In the genomic region with DNA sequence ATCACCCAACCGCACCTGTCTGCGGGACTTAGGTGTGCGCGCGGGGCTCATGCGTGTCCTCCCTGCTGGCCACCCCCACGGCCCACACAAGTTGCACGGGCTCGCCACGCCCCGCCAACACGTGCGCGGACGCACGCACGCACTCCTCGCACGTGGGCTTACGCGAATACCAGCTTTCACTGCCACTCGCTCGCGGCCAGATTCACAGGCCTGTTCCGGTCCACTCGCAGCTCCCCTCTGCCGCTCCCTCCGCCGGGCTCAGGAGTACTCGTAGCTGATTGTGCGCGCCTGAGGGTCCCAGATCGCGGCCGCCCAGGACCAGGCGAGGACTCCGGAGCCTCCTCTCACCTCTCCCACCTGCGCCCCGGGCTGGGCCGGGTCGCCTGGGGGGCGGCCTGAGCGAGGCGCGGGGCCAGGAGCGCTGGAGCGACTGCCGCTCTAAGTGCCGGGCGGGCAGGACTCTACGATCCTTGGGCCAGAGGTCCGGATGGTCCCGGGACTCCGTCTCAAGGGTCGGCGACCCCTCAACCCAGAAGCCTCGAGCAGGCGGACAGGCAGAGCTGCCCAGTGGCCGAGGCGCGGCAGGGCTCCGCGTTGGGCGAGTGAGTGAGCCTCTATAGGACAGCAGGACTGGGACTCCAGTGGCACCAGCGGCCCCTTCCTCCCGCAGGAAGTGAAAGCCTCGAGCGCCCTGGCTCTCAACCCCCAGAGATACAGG, we compare ENCODE assay signal across 1 cellular context.
TF ChIP-seq lines count a peak whose summit lies in the region.

No MANE protein-coding gene starts in this region.

TF ChIP-seq in GM12878, 131 proteins besides CTCF, POLR2A, EP300 and RAD21 (continued from another document and continues in another):
- TF ChIP-seq, protein P1, sequence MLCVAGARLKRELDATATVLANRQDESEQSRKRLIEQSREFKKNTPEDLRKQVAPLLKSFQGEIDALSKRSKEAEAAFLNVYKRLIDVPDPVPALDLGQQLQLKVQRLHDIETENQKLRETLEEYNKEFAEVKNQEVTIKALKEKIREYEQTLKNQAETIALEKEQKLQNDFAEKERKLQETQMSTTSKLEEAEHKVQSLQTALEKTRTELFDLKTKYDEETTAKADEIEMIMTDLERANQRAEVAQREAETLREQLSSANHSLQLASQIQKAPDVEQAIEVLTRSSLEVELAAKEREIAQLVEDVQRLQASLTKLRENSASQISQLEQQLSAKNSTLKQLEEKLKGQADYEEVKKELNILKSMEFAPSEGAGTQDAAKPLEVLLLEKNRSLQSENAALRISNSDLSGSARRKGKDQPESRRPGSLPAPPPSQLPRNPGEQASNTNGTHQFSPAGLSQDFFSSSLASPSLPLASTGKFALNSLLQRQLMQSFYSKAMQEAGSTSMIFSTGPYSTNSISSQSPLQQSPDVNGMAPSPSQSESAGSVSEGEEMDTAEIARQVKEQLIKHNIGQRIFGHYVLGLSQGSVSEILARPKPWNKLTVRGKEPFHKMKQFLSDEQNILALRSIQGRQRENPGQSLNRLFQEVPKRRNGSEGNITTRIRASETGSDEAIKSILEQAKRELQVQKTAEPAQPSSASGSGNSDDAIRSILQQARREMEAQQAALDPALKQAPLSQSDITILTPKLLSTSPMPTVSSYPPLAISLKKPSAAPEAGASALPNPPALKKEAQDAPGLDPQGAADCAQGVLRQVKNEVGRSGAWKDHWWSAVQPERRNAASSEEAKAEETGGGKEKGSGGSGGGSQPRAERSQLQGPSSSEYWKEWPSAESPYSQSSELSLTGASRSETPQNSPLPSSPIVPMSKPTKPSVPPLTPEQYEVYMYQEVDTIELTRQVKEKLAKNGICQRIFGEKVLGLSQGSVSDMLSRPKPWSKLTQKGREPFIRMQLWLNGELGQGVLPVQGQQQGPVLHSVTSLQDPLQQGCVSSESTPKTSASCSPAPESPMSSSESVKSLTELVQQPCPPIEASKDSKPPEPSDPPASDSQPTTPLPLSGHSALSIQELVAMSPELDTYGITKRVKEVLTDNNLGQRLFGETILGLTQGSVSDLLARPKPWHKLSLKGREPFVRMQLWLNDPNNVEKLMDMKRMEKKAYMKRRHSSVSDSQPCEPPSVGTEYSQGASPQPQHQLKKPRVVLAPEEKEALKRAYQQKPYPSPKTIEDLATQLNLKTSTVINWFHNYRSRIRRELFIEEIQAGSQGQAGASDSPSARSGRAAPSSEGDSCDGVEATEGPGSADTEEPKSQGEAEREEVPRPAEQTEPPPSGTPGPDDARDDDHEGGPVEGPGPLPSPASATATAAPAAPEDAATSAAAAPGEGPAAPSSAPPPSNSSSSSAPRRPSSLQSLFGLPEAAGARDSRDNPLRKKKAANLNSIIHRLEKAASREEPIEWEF (IDR thresholded peaks at IDR 0.05; ENCODE audit: insufficient replicate concordance, low read depth, low read length): no peak
- no peak for TF ChIP-seq BRCA1 (IDR thresholded peaks at IDR 0.05; ENCODE audit: low read depth, low read length)
- TF ChIP-seq IRF4 (IDR thresholded peaks at IDR 0.05; ENCODE audit: low read depth, low read length): no peak
- TF ChIP-seq ZNF384 (IDR thresholded peaks at IDR 0.05; ENCODE audit: borderline replicate concordance, low read depth, low read length): no peak
- TF ChIP-seq, protein P2, sequence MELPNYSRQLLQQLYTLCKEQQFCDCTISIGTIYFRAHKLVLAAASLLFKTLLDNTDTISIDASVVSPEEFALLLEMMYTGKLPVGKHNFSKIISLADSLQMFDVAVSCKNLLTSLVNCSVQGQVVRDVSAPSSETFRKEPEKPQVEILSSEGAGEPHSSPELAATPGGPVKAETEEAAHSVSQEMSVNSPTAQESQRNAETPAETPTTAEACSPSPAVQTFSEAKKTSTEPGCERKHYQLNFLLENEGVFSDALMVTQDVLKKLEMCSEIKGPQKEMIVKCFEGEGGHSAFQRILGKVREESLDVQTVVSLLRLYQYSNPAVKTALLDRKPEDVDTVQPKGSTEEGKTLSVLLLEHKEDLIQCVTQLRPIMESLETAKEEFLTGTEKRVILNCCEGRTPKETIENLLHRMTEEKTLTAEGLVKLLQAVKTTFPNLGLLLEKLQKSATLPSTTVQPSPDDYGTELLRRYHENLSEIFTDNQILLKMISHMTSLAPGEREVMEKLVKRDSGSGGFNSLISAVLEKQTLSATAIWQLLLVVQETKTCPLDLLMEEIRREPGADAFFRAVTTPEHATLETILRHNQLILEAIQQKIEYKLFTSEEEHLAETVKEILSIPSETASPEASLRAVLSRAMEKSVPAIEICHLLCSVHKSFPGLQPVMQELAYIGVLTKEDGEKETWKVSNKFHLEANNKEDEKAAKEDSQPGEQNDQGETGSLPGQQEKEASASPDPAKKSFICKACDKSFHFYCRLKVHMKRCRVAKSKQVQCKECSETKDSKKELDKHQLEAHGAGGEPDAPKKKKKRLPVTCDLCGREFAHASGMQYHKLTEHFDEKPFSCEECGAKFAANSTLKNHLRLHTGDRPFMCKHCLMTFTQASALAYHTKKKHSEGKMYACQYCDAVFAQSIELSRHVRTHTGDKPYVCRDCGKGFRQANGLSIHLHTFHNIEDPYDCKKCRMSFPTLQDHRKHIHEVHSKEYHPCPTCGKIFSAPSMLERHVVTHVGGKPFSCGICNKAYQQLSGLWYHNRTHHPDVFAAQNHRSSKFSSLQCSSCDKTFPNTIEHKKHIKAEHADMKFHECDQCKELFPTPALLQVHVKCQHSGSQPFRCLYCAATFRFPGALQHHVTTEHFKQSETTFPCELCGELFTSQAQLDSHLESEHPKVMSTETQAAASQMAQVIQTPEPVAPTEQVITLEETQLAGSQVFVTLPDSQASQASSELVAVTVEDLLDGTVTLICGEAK (IDR thresholded peaks at IDR 0.05; ENCODE audit: borderline replicate concordance): no peak
- no peak for TF ChIP-seq SREBF2 (IDR thresholded peaks at IDR 0.05; ENCODE audit: low read length)
- TF ChIP-seq RBBP5 (conservative IDR thresholded peaks at IDR 0.05): no peak
- no peak for TF ChIP-seq DPF2 (IDR thresholded peaks at IDR 0.05)
- TF ChIP-seq IKZF1 (conservative IDR thresholded peaks at IDR 0.05): 0 out of 2 replicates have a peak, but pooled peaks have one; percentile 10
- TF ChIP-seq NFIC (IDR thresholded peaks at IDR 0.05; ENCODE audit: low read depth, low read length): no peak
- TF ChIP-seq RELA (IDR thresholded peaks at IDR 0.05; ENCODE audit: borderline replicate concordance, partially characterized antibody): no peak
- no peak for TF ChIP-seq BMI1 (IDR thresholded peaks at IDR 0.05; ENCODE audit: borderline replicate concordance)
- no peak for TF ChIP-seq TAF1 (IDR thresholded peaks at IDR 0.05; ENCODE audit: borderline replicate concordance, low read depth, low read length)
- TF ChIP-seq CBX5 (IDR thresholded peaks at IDR 0.05; ENCODE audit: low read depth): no peak
- no peak for TF ChIP-seq ASH2L (IDR thresholded peaks at IDR 0.05; ENCODE audit: borderline replicate concordance, low read depth)
- TF ChIP-seq POU2F2 (IDR thresholded peaks at IDR 0.05; ENCODE audit: borderline replicate concordance, low read depth, low read length): no peak
- TF ChIP-seq, protein P3, sequence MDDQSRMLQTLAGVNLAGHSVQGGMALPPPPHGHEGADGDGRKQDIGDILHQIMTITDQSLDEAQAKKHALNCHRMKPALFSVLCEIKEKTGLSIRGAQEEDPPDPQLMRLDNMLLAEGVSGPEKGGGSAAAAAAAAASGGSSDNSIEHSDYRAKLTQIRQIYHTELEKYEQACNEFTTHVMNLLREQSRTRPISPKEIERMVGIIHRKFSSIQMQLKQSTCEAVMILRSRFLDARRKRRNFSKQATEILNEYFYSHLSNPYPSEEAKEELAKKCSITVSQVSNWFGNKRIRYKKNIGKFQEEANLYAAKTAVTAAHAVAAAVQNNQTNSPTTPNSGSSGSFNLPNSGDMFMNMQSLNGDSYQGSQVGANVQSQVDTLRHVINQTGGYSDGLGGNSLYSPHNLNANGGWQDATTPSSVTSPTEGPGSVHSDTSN (IDR thresholded peaks at IDR 0.05; ENCODE audit: insufficient replicate concordance, low read depth, low read length): no peak
- TF ChIP-seq YY1 (IDR thresholded peaks at IDR 0.05; ENCODE audit: low read depth, low read length): no peak
- TF ChIP-seq ESRRA (IDR thresholded peaks at IDR 0.05; ENCODE audit: low read length): no peak
- TF ChIP-seq, protein P4, sequence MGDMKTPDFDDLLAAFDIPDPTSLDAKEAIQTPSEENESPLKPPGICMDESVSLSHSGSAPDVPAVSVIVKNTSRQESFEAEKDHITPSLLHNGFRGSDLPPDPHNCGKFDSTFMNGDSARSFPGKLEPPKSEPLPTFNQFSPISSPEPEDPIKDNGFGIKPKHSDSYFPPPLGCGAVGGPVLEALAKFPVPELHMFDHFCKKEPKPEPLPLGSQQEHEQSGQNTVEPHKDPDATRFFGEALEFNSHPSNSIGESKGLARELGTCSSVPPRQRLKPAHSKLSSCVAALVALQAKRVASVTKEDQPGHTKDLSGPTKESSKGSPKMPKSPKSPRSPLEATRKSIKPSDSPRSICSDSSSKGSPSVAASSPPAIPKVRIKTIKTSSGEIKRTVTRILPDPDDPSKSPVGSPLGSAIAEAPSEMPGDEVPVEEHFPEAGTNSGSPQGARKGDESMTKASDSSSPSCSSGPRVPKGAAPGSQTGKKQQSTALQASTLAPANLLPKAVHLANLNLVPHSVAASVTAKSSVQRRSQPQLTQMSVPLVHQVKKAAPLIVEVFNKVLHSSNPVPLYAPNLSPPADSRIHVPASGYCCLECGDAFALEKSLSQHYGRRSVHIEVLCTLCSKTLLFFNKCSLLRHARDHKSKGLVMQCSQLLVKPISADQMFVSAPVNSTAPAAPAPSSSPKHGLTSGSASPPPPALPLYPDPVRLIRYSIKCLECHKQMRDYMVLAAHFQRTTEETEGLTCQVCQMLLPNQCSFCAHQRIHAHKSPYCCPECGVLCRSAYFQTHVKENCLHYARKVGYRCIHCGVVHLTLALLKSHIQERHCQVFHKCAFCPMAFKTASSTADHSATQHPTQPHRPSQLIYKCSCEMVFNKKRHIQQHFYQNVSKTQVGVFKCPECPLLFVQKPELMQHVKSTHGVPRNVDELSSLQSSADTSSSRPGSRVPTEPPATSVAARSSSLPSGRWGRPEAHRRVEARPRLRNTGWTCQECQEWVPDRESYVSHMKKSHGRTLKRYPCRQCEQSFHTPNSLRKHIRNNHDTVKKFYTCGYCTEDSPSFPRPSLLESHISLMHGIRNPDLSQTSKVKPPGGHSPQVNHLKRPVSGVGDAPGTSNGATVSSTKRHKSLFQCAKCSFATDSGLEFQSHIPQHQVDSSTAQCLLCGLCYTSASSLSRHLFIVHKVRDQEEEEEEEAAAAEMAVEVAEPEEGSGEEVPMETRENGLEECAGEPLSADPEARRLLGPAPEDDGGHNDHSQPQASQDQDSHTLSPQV (IDR thresholded peaks at IDR 0.05): no peak
- no peak for TF ChIP-seq STAT3 (IDR thresholded peaks at IDR 0.05; ENCODE audit: low read depth, low read length)
- no peak for TF ChIP-seq PML (IDR thresholded peaks at IDR 0.05; ENCODE audit: low read length)
- no peak for TF ChIP-seq CBFB (IDR thresholded peaks at IDR 0.05; ENCODE audit: low read depth)
- TF ChIP-seq CHD1 (IDR thresholded peaks at IDR 0.05; ENCODE audit: low read depth, low read length): no peak
- TF ChIP-seq ZNF622 (IDR thresholded peaks at IDR 0.05): no peak
- TF ChIP-seq, protein P5, sequence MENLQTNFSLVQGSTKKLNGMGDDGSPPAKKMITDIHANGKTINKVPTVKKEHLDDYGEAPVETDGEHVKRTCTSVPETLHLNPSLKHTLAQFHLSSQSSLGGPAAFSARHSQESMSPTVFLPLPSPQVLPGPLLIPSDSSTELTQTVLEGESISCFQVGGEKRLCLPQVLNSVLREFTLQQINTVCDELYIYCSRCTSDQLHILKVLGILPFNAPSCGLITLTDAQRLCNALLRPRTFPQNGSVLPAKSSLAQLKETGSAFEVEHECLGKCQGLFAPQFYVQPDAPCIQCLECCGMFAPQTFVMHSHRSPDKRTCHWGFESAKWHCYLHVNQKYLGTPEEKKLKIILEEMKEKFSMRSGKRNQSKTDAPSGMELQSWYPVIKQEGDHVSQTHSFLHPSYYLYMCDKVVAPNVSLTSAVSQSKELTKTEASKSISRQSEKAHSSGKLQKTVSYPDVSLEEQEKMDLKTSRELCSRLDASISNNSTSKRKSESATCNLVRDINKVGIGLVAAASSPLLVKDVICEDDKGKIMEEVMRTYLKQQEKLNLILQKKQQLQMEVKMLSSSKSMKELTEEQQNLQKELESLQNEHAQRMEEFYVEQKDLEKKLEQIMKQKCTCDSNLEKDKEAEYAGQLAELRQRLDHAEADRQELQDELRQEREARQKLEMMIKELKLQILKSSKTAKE (IDR thresholded peaks at IDR 0.05; ENCODE audit: low read depth, poor library complexity, severe bottlenecking): no peak
- TF ChIP-seq SPI1 (IDR thresholded peaks at IDR 0.05; ENCODE audit: borderline replicate concordance, insufficient read depth, low read depth, low read length): peak; percentile 32; the same call in 1 of the 2 replicates
- peak; percentile 67 for TF ChIP-seq MYC (IDR thresholded peaks at IDR 0.05; ENCODE audit: insufficient read depth, insufficient read length, insufficient replicate concordance, low read length, severe bottlenecking)
- TF ChIP-seq ZNF217 (IDR thresholded peaks at IDR 0.05): no peak
- no peak for TF ChIP-seq RAD51 (IDR thresholded peaks at IDR 0.05)
- TF ChIP-seq EGR1 (IDR thresholded peaks at IDR 0.05; ENCODE audit: borderline replicate concordance in 1 of 2, low read depth in 2 of 2, low read length in 2 of 2): peak; percentile 42 to 69; a peak in 2 of 3 replicates
- TF ChIP-seq PAX5 (IDR thresholded peaks at IDR 0.05; ENCODE audit: borderline replicate concordance, low read depth, low read length): no peak
- no peak for TF ChIP-seq IKZF2 (IDR thresholded peaks at IDR 0.05)
- TF ChIP-seq SMAD5 (IDR thresholded peaks at IDR 0.05; ENCODE audit: low read depth): no peak
- no peak for TF ChIP-seq HCFC1 (IDR thresholded peaks at IDR 0.05; ENCODE audit: low read length)
- TF ChIP-seq, protein P6, sequence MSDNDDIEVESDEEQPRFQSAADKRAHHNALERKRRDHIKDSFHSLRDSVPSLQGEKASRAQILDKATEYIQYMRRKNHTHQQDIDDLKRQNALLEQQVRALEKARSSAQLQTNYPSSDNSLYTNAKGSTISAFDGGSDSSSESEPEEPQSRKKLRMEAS (IDR thresholded peaks at IDR 0.05; ENCODE audit: low read depth, low read length): peak; percentile 95
- TF ChIP-seq, protein P7, sequence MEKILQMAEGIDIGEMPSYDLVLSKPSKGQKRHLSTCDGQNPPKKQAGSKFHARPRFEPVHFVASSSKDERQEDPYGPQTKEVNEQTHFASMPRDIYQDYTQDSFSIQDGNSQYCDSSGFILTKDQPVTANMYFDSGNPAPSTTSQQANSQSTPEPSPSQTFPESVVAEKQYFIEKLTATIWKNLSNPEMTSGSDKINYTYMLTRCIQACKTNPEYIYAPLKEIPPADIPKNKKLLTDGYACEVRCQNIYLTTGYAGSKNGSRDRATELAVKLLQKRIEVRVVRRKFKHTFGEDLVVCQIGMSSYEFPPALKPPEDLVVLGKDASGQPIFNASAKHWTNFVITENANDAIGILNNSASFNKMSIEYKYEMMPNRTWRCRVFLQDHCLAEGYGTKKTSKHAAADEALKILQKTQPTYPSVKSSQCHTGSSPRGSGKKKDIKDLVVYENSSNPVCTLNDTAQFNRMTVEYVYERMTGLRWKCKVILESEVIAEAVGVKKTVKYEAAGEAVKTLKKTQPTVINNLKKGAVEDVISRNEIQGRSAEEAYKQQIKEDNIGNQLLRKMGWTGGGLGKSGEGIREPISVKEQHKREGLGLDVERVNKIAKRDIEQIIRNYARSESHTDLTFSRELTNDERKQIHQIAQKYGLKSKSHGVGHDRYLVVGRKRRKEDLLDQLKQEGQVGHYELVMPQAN (conservative IDR thresholded peaks at IDR 0.05): no peak
